In the genomic region with DNA sequence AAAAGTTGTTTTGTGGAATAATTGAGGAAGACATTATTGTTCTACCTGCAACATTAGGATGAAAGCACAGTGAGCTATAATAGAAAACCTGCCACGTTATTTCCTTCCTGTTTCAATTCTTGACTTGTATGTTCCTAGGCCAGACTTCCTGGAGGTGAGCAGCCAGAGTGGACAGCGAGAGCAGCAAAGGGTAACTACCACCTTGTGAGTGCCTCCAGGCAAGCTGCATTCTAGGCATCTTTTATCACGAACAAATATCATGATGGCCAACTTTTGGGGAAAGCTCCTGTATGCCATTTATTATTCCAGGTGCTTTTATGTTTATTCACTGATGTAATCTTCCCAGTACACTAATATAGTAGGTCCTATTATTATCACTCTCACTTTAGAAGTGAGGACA, we compare ENCODE assay signal across 26 cellular contexts. TPM values are rescaled to one million over a fixed set of nuclear protein-coding genes. Genes with fewer than 3 reads are reported as not detected.
DNase-seq lines count a peak whose midpoint lies in the region; ATAC-seq, FAIRE-seq and TF ChIP-seq lines count a peak whose summit lies in the region.
"Had no signal": no experiment of that assay in that cellular context is flagged by ENCODE, and none has a peak within 500 bp of the region (broad histone marks: within the 10 kb centered on the region; RNA-seq: fewer than 3 reads in every experiment).

No MANE protein-coding gene starts in this region.

- FAIRE-seq in keratinocyte (lab: Jason Lieb, UNC), result no peak
- FAIRE-seq: G401.6, H54, HTR-8/SVneo had no signal

- peak overlapping the region; percentile 68 for H2BK5ac ChIP-seq in IMR-90 (ENCODE audit: low read depth, low read length, poor library complexity, severe bottlenecking)

- H2AFZ ChIP-seq in IMR-90 (replicated peaks; ENCODE audit: low read length, poor library complexity) (no peak overlapping the region), PC-3 (ENCODE audit: low read length) (no peak overlapping the region), keratinocyte (ENCODE audit: control insufficient read depth, low read length) (no peak overlapping the region)

- peak overlapping the region; percentile 63; the same call in 1 of the 3 replicates for H2BK15ac ChIP-seq in IMR-90 (ENCODE audit: low read depth, low read length)

- no peaks in the 10 kb centered on the region for H3K9me2 ChIP-seq in PC-3 (replicated peaks; ENCODE audit: low read length)

- H3K79me2 ChIP-seq in PC-3 (ENCODE audit: low read length) (peaks cover 28% of the 10 kb centered on the region), keratinocyte (ENCODE audit: control insufficient read depth, insufficient read depth, low read length) (no peaks in the 10 kb centered on the region)

- peak overlapping the region; percentile 87; the same call in 1 of the 2 replicates for H2AK5ac ChIP-seq in IMR-90 (ENCODE audit: low read depth, low read length)

- TF ChIP-seq CTCF in IMR-90 (conservative IDR thresholded peaks at IDR 0.05; ENCODE audit: low read depth, low read length) (no peak), PC-3 (conservative IDR thresholded peaks at IDR 0.05; ENCODE audit: low read depth, low read length) (no peak), brain microvascular endothelial cell (IDR thresholded peaks at IDR 0.05; ENCODE audit: low read depth, low read length, missing control alignments) (no peak), keratinocyte (optimal IDR thresholded peaks at IDR 0.05 in 1 of 3, IDR thresholded peaks at IDR 0.05 in 1 of 3, conservative IDR thresholded peaks at IDR 0.05 in 1 of 3; ENCODE audit: extremely low read depth in 1 of 3, insufficient read depth in 2 of 3, low read length in 3 of 3) (no peak)

- TF ChIP-seq POLR2A in IMR-90 (IDR thresholded peaks at IDR 0.05; ENCODE audit: low read depth, low read length) (no peak), erythroblast (IDR thresholded peaks at IDR 0.05; ENCODE audit: low read length) (no peak)

- H3K18ac ChIP-seq in IMR-90 (ENCODE audit: low read depth, low read length), result peak overlapping the region; percentile 60; the same call in 1 of the 2 replicates

- H3K36me3 ChIP-seq in IMR-90 (ENCODE audit: control insufficient read depth, insufficient read depth, low read length) (no peaks in the 10 kb centered on the region), PC-3 (ENCODE audit: low read depth, low read length) (0 out of 2 replicates have a peak, but pooled peaks cover 3% of the 10 kb centered on the region), brain microvascular endothelial cell (replicated peaks) (no peaks in the 10 kb centered on the region), keratinocyte (ENCODE audit: control insufficient read depth in 2 of 2, extremely low read depth in 1 of 2, insufficient read depth in 2 of 2, low read length in 2 of 2) (no peaks in the 10 kb centered on the region)
- H3K36me3 ChIP-seq: BLaER1 treated with 17β-estradiol and CSF1 and Interleukin-3, amounts not matched to agents 10 nM and 100 nM; MG63 had no signal

- no peak overlapping the region for H4K5ac ChIP-seq in IMR-90 (ENCODE audit: low read depth, low read length)

- no peak overlapping the region for H4K91ac ChIP-seq in IMR-90 (ENCODE audit: insufficient read depth, low read depth, low read length)

- BruUV-seq in IMR-90 (replicated peaks; lab: Mats Ljungman, UMichigan) (no TSS peak), PC-3 (replicated peaks; lab: Mats Ljungman, UMichigan) (no TSS peak)

- DNase-seq in IMR-90, result no peak
- DNase-seq in PC-3, result no peak
- no peak for DNase-seq in brain microvascular endothelial cell
- DNase-seq in keratinocyte (ENCODE audit: low read depth, low spot score), result no peak
- DNase-seq in RPMI8226, result no peak
- DNase-seq in AG08395 (ENCODE audit: low spot score), result no peak
- no peak for DNase-seq in erythroblast (lab: John Stamatoyannopoulos, UW)
- no peak for DNase-seq in NK-92 (lab: John Stamatoyannopoulos, UW; ENCODE audit: unreplicated experiment)
- DNase-seq: AML-193; Caco-2; CD8-positive, alpha-beta T cell; KBM-7; MG63; NCI-H1417; NCI-H187; NCI-H2081 treated with DMSO at 0.1 percent for 48 hours; NCI-H2171; NCI-H226; NCI-H510A; NCI-H748 treated with DMSO at 0.1 percent for 48 hours; SIG-M5 had no signal

- H3K23ac ChIP-seq in IMR-90 (ENCODE audit: low read depth, low read length), result peak overlapping the region; percentile 35; the same call in 1 of the 2 replicates

- no peak overlapping the region for H2BK20ac ChIP-seq in IMR-90 (ENCODE audit: low read depth, low read length)

- peaks cover 17% of the 10 kb centered on the region for H3K9me1 ChIP-seq in IMR-90 (ENCODE audit: insufficient read depth, low read length)
- H3K9me1 ChIP-seq in keratinocyte (ENCODE audit: control insufficient read depth, extremely low read depth, insufficient read depth, low read length), result peaks cover 4% of the 10 kb centered on the region

- 0 out of 2 replicates have a peak overlapping the region, but pooled peaks have one; percentile 32 for H3K14ac ChIP-seq in IMR-90 (replicated peaks; ENCODE audit: low read depth, low read length)

- H4K20me1 ChIP-seq in IMR-90 (ENCODE audit: insufficient read depth, low read length), result peaks cover 3% of the 10 kb centered on the region; the same call in 1 of the 2 replicates
- no peaks in the 10 kb centered on the region for H4K20me1 ChIP-seq in PC-3 (ENCODE audit: low read length)
- peaks cover 3% of the 10 kb centered on the region for H4K20me1 ChIP-seq in keratinocyte (ENCODE audit: control insufficient read depth, extremely low read depth, insufficient read depth, low read length)
- H4K20me1 ChIP-seq: BLaER1 treated with 17β-estradiol and CSF1 and Interleukin-3, amounts not matched to agents 10 nM and 100 nM had no signal

- H3K56ac ChIP-seq in IMR-90 (ENCODE audit: extremely low read depth, insufficient read depth, low read length), result no peak overlapping the region

- H3K9ac ChIP-seq in IMR-90 (ENCODE audit: low read depth, low read length), result no peak overlapping the region
- no peak overlapping the region for H3K9ac ChIP-seq in PC-3 (ENCODE audit: low read length)
- H3K9ac ChIP-seq in keratinocyte (ENCODE audit: control insufficient read depth, extremely low read depth, insufficient read depth, low read length), result no peak overlapping the region
- H3K9ac ChIP-seq: BLaER1 treated with 17β-estradiol and CSF1 and Interleukin-3, amounts not matched to agents 10 nM and 100 nM had no signal

- in situ Hi-C loops in IMR-90 (cut with MboI; ENCODE audit: low sequenced_read_pairs), result no loop called here
- in situ Hi-C loops in brain microvascular endothelial cell (cut with HindIII; ENCODE audit: low pct_ligation_motif_present, low sequenced_read_pairs), result no loop called here

- peaks cover 15 to 30% of the 10 kb centered on the region in 2 experiments; a peak in 3 of 4 replicates for H3K79me1 ChIP-seq in IMR-90 (ENCODE audit: low read depth in 1 of 2, low read length in 2 of 2)

- dilution Hi-C loops in IMR-90 (cut with HindIII; ENCODE audit: low sequenced_read_pairs, unreplicated experiment) (no loop called here), keratinocyte (cut with MboI; ENCODE audit: extremely low pct_ligation_motif_present, low sequenced_read_pairs) (no loop called here)

- H3K27me3 ChIP-seq in IMR-90 (ENCODE audit: control insufficient read depth, insufficient read depth, low read length) (no peaks in the 10 kb centered on the region), PC-3 (ENCODE audit: low read length) (no peaks in the 10 kb centered on the region), brain microvascular endothelial cell (replicated peaks) (no peaks in the 10 kb centered on the region), keratinocyte (ENCODE audit: control insufficient read depth, extremely low read depth, insufficient read depth, low read length) (no peaks in the 10 kb centered on the region)
- H3K27me3 ChIP-seq: BLaER1 treated with 17β-estradiol and CSF1 and Interleukin-3, amounts not matched to agents 10 nM and 100 nM; MG63 had no signal

- CTCF ChIA-PET in IMR-90 (lab: Yijun Ruan, JAX) (no interaction called here), PC-3 (lab: Charles Lee) (no interaction called here)

- H3F3A ChIP-seq in PC-3 (ENCODE audit: low read length, unreplicated experiment), result no peaks in the 10 kb centered on the region

- ATAC-seq in IMR-90 (ENCODE audit: low read depth), result no peak
- no peak for ATAC-seq in PC-3
- ATAC-seq: CD8-positive, alpha-beta T cell had no signal

- no peak overlapping the region for H2AK9ac ChIP-seq in IMR-90 (replicated peaks; ENCODE audit: low read depth, low read length, poor library complexity)

- WGBS in IMR-90 (ENCODE audit: extremely low coverage in 2 of 2, insufficient read length in 1 of 2), 2 experiments, result 92% methylated on average over 2 of the region's 3 CpGs; no CpG with 5 or more reads in 1 of the 2 experiments

- H3K4me2 ChIP-seq in IMR-90 (ENCODE audit: low read depth, low read length) (no peak overlapping the region; the same call in 1 of the 2 replicates), PC-3 (ENCODE audit: low read length) (peak overlapping the region; percentile 39), keratinocyte (ENCODE audit: control insufficient read depth, extremely low read depth, insufficient read depth, low read depth, low read length) (no peak overlapping the region)
- H3K4me2 ChIP-seq: BLaER1 treated with 17β-estradiol and CSF1 and Interleukin-3, amounts not matched to agents 10 nM and 100 nM had no signal

- no peak overlapping the region for H3K27ac ChIP-seq in IMR-90 (ENCODE audit: insufficient read depth, low read length)
- H3K27ac ChIP-seq in PC-3 (ENCODE audit: low read length), result peak overlapping the region; percentile 79
- peak overlapping the region; percentile 16 for H3K27ac ChIP-seq in brain microvascular endothelial cell
- H3K27ac ChIP-seq in keratinocyte (ENCODE audit: control insufficient read depth, insufficient read depth, low read length), result peak overlapping the region; percentile 75
- H3K27ac ChIP-seq: BLaER1 treated with 17β-estradiol and CSF1 and Interleukin-3, amounts not matched to agents 10 nM and 100 nM; SK-N-MC had no signal

- H4K8ac ChIP-seq in IMR-90 (ENCODE audit: low read depth in 2 of 2, low read length in 2 of 2), result no peak overlapping the region

- H3K4ac ChIP-seq in IMR-90 (ENCODE audit: low read depth, low read length), result peak overlapping the region; percentile 65

- H2BK120ac ChIP-seq in IMR-90 (ENCODE audit: low read depth, low read length), result peak overlapping the region; percentile 16; the same call in 1 of the 2 replicates

- TF ChIP-seq RAD21 in IMR-90 (IDR thresholded peaks at IDR 0.05; ENCODE audit: low read length), result no peak

- POLR2A ChIA-PET in IMR-90 (lab: Charles Lee; ENCODE audit: unreplicated experiment), result no interaction called here
- POLR2A ChIA-PET in PC-3 (lab: Charles Lee; ENCODE audit: unreplicated experiment), result no interaction called here

- intact Hi-C loops in IMR-90 (cut with micrococcal nuclease) (no loop called here), PC-3 (cut with micrococcal nuclease) (no loop called here)

- H3K4me3 ChIP-seq in IMR-90 (ENCODE audit: insufficient read depth, low read depth, low read length), result no peak overlapping the region
- no peak overlapping the region for H3K4me3 ChIP-seq in PC-3 (ENCODE audit: low read length)
- H3K4me3 ChIP-seq in brain microvascular endothelial cell (ENCODE audit: low read depth, low read length), result no peak overlapping the region
- H3K4me3 ChIP-seq in keratinocyte (ENCODE audit: control insufficient read depth in 2 of 3, extremely low read depth in 1 of 3, insufficient read depth in 2 of 3, low read depth in 1 of 3, low read length in 3 of 3), result no peak overlapping the region
- H3K4me3 ChIP-seq: BLaER1 treated with 17β-estradiol and CSF1 and Interleukin-3, amounts not matched to agents 10 nM and 100 nM; MG63; SK-N-MC had no signal

- H3K9me3 ChIP-seq in IMR-90 (ENCODE audit: control insufficient read depth, insufficient read depth, low read length), result no peaks in the 10 kb centered on the region
- H3K9me3 ChIP-seq in PC-3 (ENCODE audit: low read length), result no peaks in the 10 kb centered on the region
- H3K9me3 ChIP-seq in keratinocyte (ENCODE audit: control insufficient read depth, low read depth, low read length), result no peaks in the 10 kb centered on the region
- H3K9me3 ChIP-seq: BLaER1 treated with 17β-estradiol and CSF1 and Interleukin-3, amounts not matched to agents 10 nM and 100 nM; Caco-2; MG63 had no signal

- H3K4me1 ChIP-seq in IMR-90 (ENCODE audit: control insufficient read depth, insufficient read depth, low read length) (peaks cover 29% of the 10 kb centered on the region), PC-3 (ENCODE audit: insufficient read depth, low read length) (peaks cover 44% of the 10 kb centered on the region), keratinocyte (ENCODE audit: control insufficient read depth, extremely low read depth, insufficient read depth, low read length) (peaks cover 42% of the 10 kb centered on the region)

RNA-seq across cellular contexts. Expression of gene ZSWIM6, which starts 34.0 kb away (rescaled TPM):
- total RNA-seq in IMR-90 (2012; rRNA removed) (10.8 TPM in 2 replicates), PC-3 (2014; rRNA removed) (3.4 and 4.3 TPM in 2 replicates)
- polyA plus RNA-seq in IMR-90 (2012; rRNA removed) (12.7 and 14.1 TPM in 2 replicates), keratinocyte (8.6 to 10.8 TPM (median 9.9 TPM) in 3 replicates)
- polyA plus RNA-seq in IMR-90 (2012; cell fraction: cytosol; rRNA removed), result 4.5 and 6.0 TPM in 2 replicates
- 31.9 and 56.3 TPM in 2 replicates for polyA plus RNA-seq in IMR-90 (2012; cell fraction: nucleus; rRNA removed; ENCODE audit: low replicate concordance)
- polyA plus RNA-seq in keratinocyte (2011; ENCODE audit: low read depth), result 4.0 TPM
- polyA plus RNA-seq in keratinocyte (2011; cell fraction: cytosol; rRNA removed), result 3.8 and 5.9 TPM in 2 replicates
- 22.8 TPM in 2 replicates for polyA plus RNA-seq in keratinocyte (2011; cell fraction: nucleus; rRNA removed)
- 5.3 and 8.5 TPM in 2 replicates for polyA plus RNA-seq in keratinocyte (2012; ENCODE audit: low replicate concordance)
- polyA minus RNA-seq in keratinocyte, result 13.6 to 25.3 TPM (median 22.6 TPM) in 3 replicates
- polyA minus RNA-seq in keratinocyte (2011; cell fraction: cytosol; rRNA and poly(A)+ RNA removed), result 8.1 TPM
- 22.2 and 34.2 TPM in 2 replicates for polyA minus RNA-seq in keratinocyte (2011; cell fraction: nucleus; rRNA and poly(A)+ RNA removed)
